ENCODE assay signal across 13 cellular contexts in the genomic region with DNA sequence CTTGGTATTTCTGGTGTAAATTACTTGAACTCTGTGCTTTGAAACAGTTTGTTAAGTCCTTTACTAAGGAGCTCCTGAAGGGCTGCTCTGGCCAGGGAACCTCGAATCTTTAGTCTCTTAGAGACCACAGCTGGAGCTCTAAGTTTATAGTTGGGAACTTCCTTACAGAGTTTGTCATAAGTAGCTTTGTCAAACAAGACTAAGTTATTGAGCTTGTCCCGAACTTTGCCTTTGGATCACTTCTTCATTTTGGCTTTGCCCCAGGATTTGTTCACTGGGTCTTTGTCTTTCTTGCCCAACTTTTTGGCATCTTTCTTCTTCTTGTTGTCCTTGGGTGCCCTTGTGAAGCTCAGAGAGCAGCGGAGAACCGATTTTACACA.
A peak's percentile ranks its signal among the peaks of the same experiment; 100 is the strongest.
DNase-seq lines count a peak whose midpoint lies in the region; ATAC-seq, FAIRE-seq and TF ChIP-seq lines count a peak whose summit lies in the region.
"Had no signal": no experiment of that assay in that cellular context is flagged by ENCODE, and none has a peak within 500 bp of the region (broad histone marks: within the 10 kb centered on the region; RNA-seq: fewer than 3 reads in every experiment).

No MANE protein-coding gene starts in this region.

- intact Hi-C loops in right lobe of liver (cut with DNase I) = no loop called here

- H2AFZ ChIP-seq in GM23248 (no peak overlapping the region), astrocyte (ENCODE audit: low read depth, low read length) (no peak overlapping the region)
- H2AFZ ChIP-seq: parathyroid adenoma had no signal

- H3K4me1 ChIP-seq in GM23248 (ENCODE audit: insufficient read depth) = peaks cover 48% of the 10 kb centered on the region
- peaks cover 51% of the 10 kb centered on the region for H3K4me1 ChIP-seq in astrocyte (ENCODE audit: insufficient read depth, low read length)
- peaks cover 0 to 43% (median 18%) of the 10 kb centered on the region in 4 donors for H3K4me1 ChIP-seq in right lobe of liver
- H3K4me1 ChIP-seq in suprapubic skin = peaks cover 40% of the 10 kb centered on the region
- H3K4me1 ChIP-seq: parathyroid adenoma had no signal

- no peaks in the 10 kb centered on the region for H3K27me3 Mint-ChIP-seq in astrocyte (ENCODE audit: low read depth, unreplicated experiment)

- H3K4me3 Mint-ChIP-seq in astrocyte (ENCODE audit: unreplicated experiment) = no peak overlapping the region
- H3K4me3 Mint-ChIP-seq: activated T-cell treated with anti-CD3 and anti-CD28 coated beads, Interleukin-2, amount 50 U/mL, for 24 hours had no signal

- peak overlapping the region; percentile 83 for H3K27ac ChIP-seq in GM23248
- peak overlapping the region; percentile 94 for H3K27ac ChIP-seq in astrocyte (ENCODE audit: low read depth, low read length)
- peak overlapping the region; percentile 55 to 94 (median 78) for H3K27ac ChIP-seq in right lobe of liver
- H3K27ac ChIP-seq in suprapubic skin = peak overlapping the region; percentile 88

- no peak for FAIRE-seq in astrocyte (lab: Jason Lieb, UNC)

- H4K20me1 ChIP-seq in GM23248 (ENCODE audit: insufficient read depth) (no peaks in the 10 kb centered on the region), astrocyte (ENCODE audit: insufficient read depth, low read length) (no peaks in the 10 kb centered on the region)

- no peaks in the 10 kb centered on the region for H3K36me3 Mint-ChIP-seq in astrocyte (ENCODE audit: low read depth, unreplicated experiment)
- H3K36me3 Mint-ChIP-seq: CD8-positive, alpha-beta memory T cell had no signal

- TF ChIP-seq EP300 in suprapubic skin (IDR thresholded peaks at IDR 0.05) = no peak

- H3K9me3 ChIP-seq in GM23248 (ENCODE audit: low read depth) = no peaks in the 10 kb centered on the region
- H3K9me3 ChIP-seq in astrocyte (ENCODE audit: insufficient read depth, low read depth, low read length) = no peaks in the 10 kb centered on the region
- no peaks in the 10 kb centered on the region for H3K9me3 ChIP-seq in right lobe of liver
- H3K9me3 ChIP-seq in suprapubic skin = no peaks in the 10 kb centered on the region

- H3K9me3 Mint-ChIP-seq in astrocyte (ENCODE audit: unreplicated experiment) = peaks cover 8% of the 10 kb centered on the region
- H3K9me3 Mint-ChIP-seq: activated T-cell treated with anti-CD3 and anti-CD28 coated beads, Interleukin-2, amount 50 U/mL, for 24 hours; CD8-positive, alpha-beta memory T cell had no signal

- no peak for TF ChIP-seq POLR2A in right lobe of liver (IDR thresholded peaks at IDR 0.05)
- TF ChIP-seq POLR2A in suprapubic skin (IDR thresholded peaks at IDR 0.05) = no peak

- H3K27me3 ChIP-seq in GM23248 (replicated peaks; ENCODE audit: insufficient read depth) (no peaks in the 10 kb centered on the region), astrocyte (ENCODE audit: insufficient read depth, low read length) (no peaks in the 10 kb centered on the region), right lobe of liver (no peaks in the 10 kb centered on the region), suprapubic skin (no peaks in the 10 kb centered on the region)

- DNase-seq in GM23248 = peak; percentile 12
- DNase-seq in astrocyte (ENCODE audit: low read depth) = no peak
- DNase-seq in right lobe of liver = peak in 1 of 3 donors; percentile 58
- no peak for DNase-seq in suprapubic skin (ENCODE audit: low spot score in 2 of 2)
- no peak for DNase-seq in NCI-H2227 treated with DMSO at 0.1 percent for 48 hours (lab: John Stamatoyannopoulos, UW)
- DNase-seq in HK-2 (ENCODE audit: unreplicated experiment) = no peak
- no peak for DNase-seq in NCI-H146 (lab: John Stamatoyannopoulos, UW)
- DNase-seq: activated T-cell treated with anti-CD3 and anti-CD28 coated beads, Interleukin-2, amount 50 U/mL, for 24 hours; CD8-positive, alpha-beta memory T cell; GDM1; H7; SW 1271 had no signal

- 38 to 44% methylated on average over 4 of the region's 4 CpGs for WGBS in GM23248 (ENCODE audit: low coverage in 1 of 2, low lambda C conversion rate in 2 of 2, missing lambda C conversion rate in 2 of 2), 2 experiments
- whole genome bisulfite sequencing in right lobe of liver (ENCODE audit: insufficient coverage, low coverage, low lambda C conversion rate, missing lambda C conversion rate) = 23% methylated on average over 4 of the region's 4 CpGs
- WGBS in suprapubic skin = 62% methylated on average over 4 of the region's 4 CpGs

- H3K9ac ChIP-seq in GM23248 (no peak overlapping the region), astrocyte (ENCODE audit: low read length) (no peak overlapping the region)
- H3K9ac ChIP-seq: parathyroid adenoma had no signal

- peak overlapping the region; percentile 70 for H3K4me2 ChIP-seq in GM23248 (ENCODE audit: unreplicated experiment)
- H3K4me2 ChIP-seq in astrocyte (ENCODE audit: low read length) = no peak overlapping the region

- H3K36me3 ChIP-seq in GM23248 (ENCODE audit: low read depth) (no peaks in the 10 kb centered on the region), astrocyte (ENCODE audit: insufficient read depth, low read length) (no peaks in the 10 kb centered on the region), right lobe of liver (no peaks in the 10 kb centered on the region), suprapubic skin (no peaks in the 10 kb centered on the region)

- peak in 3 of 4 donors; percentile 14 to 59 (median 47) for ATAC-seq in right lobe of liver

- in situ Hi-C loops in GM23248 (cut with MboI) = no loop called here

- H3F3A ChIP-seq in GM23248 (ENCODE audit: insufficient read depth) = peaks cover 38% of the 10 kb centered on the region

- H3K9me2 ChIP-seq in GM23248 (ENCODE audit: insufficient read depth) = no peaks in the 10 kb centered on the region

- TF ChIP-seq CTCF in astrocyte (IDR thresholded peaks at IDR 0.05; ENCODE audit: insufficient read depth, low read depth, low read length) (no peak), right lobe of liver (IDR thresholded peaks at IDR 0.05) (no peak), suprapubic skin (IDR thresholded peaks at IDR 0.05) (no peak)

- H3K4me3 ChIP-seq in GM23248 = no peak overlapping the region
- no peak overlapping the region for H3K4me3 ChIP-seq in astrocyte (ENCODE audit: insufficient read depth, low read depth, low read length)
- no peak overlapping the region for H3K4me3 ChIP-seq in right lobe of liver
- no peak overlapping the region for H3K4me3 ChIP-seq in suprapubic skin

- peaks cover 48% of the 10 kb centered on the region for H3K4me1 Mint-ChIP-seq in astrocyte (ENCODE audit: low read depth, unreplicated experiment)

- peak overlapping the region; percentile 63 for H3K27ac Mint-ChIP-seq in astrocyte (ENCODE audit: unreplicated experiment)
- H3K27ac Mint-ChIP-seq: activated T-cell treated with anti-CD3 and anti-CD28 coated beads, Interleukin-2, amount 50 U/mL, for 24 hours had no signal

- no peaks in the 10 kb centered on the region for H3K79me2 ChIP-seq in GM23248 (ENCODE audit: insufficient read depth)
- H3K79me2 ChIP-seq in astrocyte (ENCODE audit: insufficient read depth, low read length) = peaks cover 19% of the 10 kb centered on the region
- H3K79me2 ChIP-seq: parathyroid adenoma had no signal
